ENCODE assay signal across 8 cellular contexts in genomic region chr7:112939589-112940313, GRCh38.
A peak's percentile ranks its signal among the peaks of the same experiment; 100 is the strongest.
DNase-seq lines count a peak whose midpoint lies in the region; ATAC-seq and TF ChIP-seq lines count a peak whose summit lies in the region.

No MANE protein-coding gene starts in this region.

- no peaks in the 10 kb centered on the region for H3K36me3 ChIP-seq in ascending aorta
- H3K36me3 ChIP-seq in right atrium auricular region = no peaks in the 10 kb centered on the region
- H3K36me3 ChIP-seq in prostate gland = no peaks in the 10 kb centered on the region
- no peaks in the 10 kb centered on the region for H3K36me3 ChIP-seq in urinary bladder (ENCODE audit: insufficient read depth)

- TF ChIP-seq CTCF in ascending aorta (IDR thresholded peaks at IDR 0.05) (no peak), right atrium auricular region (IDR thresholded peaks at IDR 0.05) (no peak), prostate gland (IDR thresholded peaks at IDR 0.05) (peak in 1 of 4 experiments; percentile 7)

- under 1% methylated on average over 53 of the region's 53 CpGs for WGBS in prostate gland
- WGBS in urinary bladder = under 1% methylated on average over 53 of the region's 53 CpGs

- H3K4me1 ChIP-seq in ascending aorta (peaks cover 0 to 3% of the 10 kb centered on the region in 2 donors), right atrium auricular region (peaks cover 0 to 31% of the 10 kb centered on the region in 2 donors), prostate gland (replicated peaks) (peaks cover 3% of the 10 kb centered on the region), urinary bladder (ENCODE audit: insufficient read depth) (peaks cover 2% of the 10 kb centered on the region)

- ATAC-seq in GM18502 (IDR thresholded peaks at IDR 0.05; ENCODE audit: poor library complexity, unreplicated experiment) (peak; percentile 97), HG02943 (IDR thresholded peaks at IDR 0.05; ENCODE audit: low read depth, unreplicated experiment) (peak; percentile 98)

- peak; percentile 58 for TF ChIP-seq POLR2A in prostate gland (IDR thresholded peaks at IDR 0.05)

- DNase-seq in NCI-H187 (lab: John Stamatoyannopoulos, UW) = peak; percentile 99
- DNase-seq in T-helper 2 cell = peak; percentile 98 to 99 (median 99)
- DNase-seq in ascending aorta (ENCODE audit: low spot score in 2 of 2) = peak; percentile 98 to 100
- peak; percentile 98 for DNase-seq in right atrium auricular region (ENCODE audit: low spot score)
- DNase-seq in prostate gland (ENCODE audit: low spot score) = peak; percentile 99

- intact Hi-C loops in ascending aorta (cut with DNase I) = loop anchor here (2.0 to 10.0 kb wide), 4 partner anchors 147 to 735 kb away; partner anchors contain the start of genes DOCK4, GPR85, SMIM30 and TMEM168
- intact Hi-C loops in prostate gland (cut with DNase I) = loop anchor here (5.0 kb wide), 2 partner anchors 147 to 178 kb away; partner anchors contain the start of genes SMIM30 and TMEM168

- H3K9me3 ChIP-seq in ascending aorta (no peaks in the 10 kb centered on the region), right atrium auricular region (no peaks in the 10 kb centered on the region), prostate gland (no peaks in the 10 kb centered on the region)

- H3K27me3 ChIP-seq in ascending aorta (no peaks in the 10 kb centered on the region), right atrium auricular region (no peaks in the 10 kb centered on the region), prostate gland (replicated peaks; ENCODE audit: insufficient read depth) (no peaks in the 10 kb centered on the region)

- H3K27ac ChIP-seq in ascending aorta = peak overlapping the region; percentile 65 to 74
- H3K27ac ChIP-seq in right atrium auricular region = peak overlapping the region; percentile 75 to 88
- peak overlapping the region; percentile 78 to 80 for H3K27ac ChIP-seq in prostate gland
- H3K27ac ChIP-seq in urinary bladder (ENCODE audit: low read depth) = peak overlapping the region; percentile 76

- H3K4me3 ChIP-seq in ascending aorta = peak overlapping the region; percentile 75 to 86
- H3K4me3 ChIP-seq in right atrium auricular region = peak overlapping the region; percentile 92 to 95
- peak overlapping the region; percentile 83 to 86 for H3K4me3 ChIP-seq in prostate gland
- peak overlapping the region; percentile 78 for H3K4me3 ChIP-seq in urinary bladder (ENCODE audit: low read depth, low read length)

Comparison
In these comparisons a context has a peak if more than half of its experiments do, and no peak if none do; other contexts are left out.
1. Peak in every context shown above with its lines: DNase-seq, ATAC-seq, H3K4me3 ChIP-seq and H3K27ac ChIP-seq.